ENCODE assay signal across 13 cellular contexts in the genomic region with DNA sequence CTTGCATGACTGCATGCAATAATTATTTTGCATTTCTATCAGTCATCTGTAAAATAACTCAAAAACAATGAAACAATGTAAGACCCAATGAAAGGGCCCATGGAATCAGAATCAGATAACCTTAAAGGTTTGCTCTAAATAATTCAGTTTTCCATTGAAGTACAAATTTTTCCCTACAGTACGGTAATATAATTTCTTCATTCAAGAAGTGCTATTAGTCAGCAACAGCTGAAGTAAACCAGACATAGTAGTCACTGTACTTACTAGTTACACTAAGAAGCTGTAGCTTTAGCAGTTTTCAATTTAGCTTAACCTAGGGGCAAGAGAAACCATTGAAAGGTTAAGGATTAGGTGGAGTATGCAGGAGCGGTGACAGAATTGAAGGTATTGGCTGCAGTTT. TPM values are rescaled to one million over a fixed set of nuclear protein-coding genes. Genes with fewer than 3 reads are reported as not detected.
DNase-seq lines count a peak whose midpoint lies in the region; ATAC-seq, FAIRE-seq and TF ChIP-seq lines count a peak whose summit lies in the region.
"Had no signal": no experiment of that assay in that cellular context is flagged by ENCODE, and none has a peak within 500 bp of the region (broad histone marks: within the 10 kb centered on the region; RNA-seq: fewer than 3 reads in every experiment).

No MANE protein-coding gene starts in this region.

- H3K27me3 ChIP-seq in astrocyte (ENCODE audit: insufficient read depth, low read length) (no peaks in the 10 kb centered on the region), endodermal cell (ENCODE audit: control insufficient read depth, insufficient read depth, low read length, poor library complexity, severe bottlenecking) (peaks cover 27% of the 10 kb centered on the region)

- H3K27me3 Mint-ChIP-seq in HFFc6 (ENCODE audit: insufficient read depth) (peaks cover 2% of the 10 kb centered on the region), astrocyte (ENCODE audit: low read depth, unreplicated experiment) (no peaks in the 10 kb centered on the region), endodermal cell (ENCODE audit: insufficient read depth) (peaks cover 12% of the 10 kb centered on the region)

- no peak overlapping the region for H2AFZ ChIP-seq in astrocyte (ENCODE audit: low read depth, low read length)

- DNase-seq in HFFc6 (peak; percentile 32), astrocyte (ENCODE audit: low read depth) (peak; percentile 36), left kidney (ENCODE audit: low read depth, low spot score) (peak; percentile 10), endodermal cell (no peak), NAMALWA (ENCODE audit: low spot score) (no peak)
- DNase-seq: C1 segment of cervical spinal cord, H9, NCI-H1092, NCI-H1694, PC-3 had no signal

- H3K9me3 Mint-ChIP-seq in HFFc6 (peaks cover 11% of the 10 kb centered on the region), astrocyte (ENCODE audit: unreplicated experiment) (no peaks in the 10 kb centered on the region), endodermal cell (no peaks in the 10 kb centered on the region)
- H3K9me3 Mint-ChIP-seq: H9 had no signal

- H3K9ac ChIP-seq in astrocyte (ENCODE audit: low read length) (no peak overlapping the region), endodermal cell (ENCODE audit: extremely low read depth, low read length, poor library complexity, severe bottlenecking) (no peak overlapping the region)

- H3K4me3 ChIP-seq in astrocyte (ENCODE audit: insufficient read depth, low read depth, low read length) (no peak overlapping the region), endodermal cell (ENCODE audit: low read length) (no peak overlapping the region)

- H3K36me3 Mint-ChIP-seq in HFFc6 (ENCODE audit: low read depth) (peaks cover 11% of the 10 kb centered on the region), astrocyte (ENCODE audit: low read depth, unreplicated experiment) (peaks cover 13% of the 10 kb centered on the region), endodermal cell (ENCODE audit: low read depth) (no peaks in the 10 kb centered on the region)

- no peaks in the 10 kb centered on the region for H3K9me3 ChIP-seq in astrocyte (ENCODE audit: insufficient read depth, low read depth, low read length)
- H3K9me3 ChIP-seq in endodermal cell (ENCODE audit: control insufficient read depth, low read length), result no peaks in the 10 kb centered on the region

- H3K4me3 Mint-ChIP-seq in HFFc6 (no peak overlapping the region), astrocyte (ENCODE audit: unreplicated experiment) (no peak overlapping the region), endodermal cell (no peak overlapping the region)
- H3K4me3 Mint-ChIP-seq: H9 had no signal

- no peak for ATAC-seq in GM18909 (IDR thresholded peaks at IDR 0.05; ENCODE audit: poor library complexity, unreplicated experiment)
- no peak for ATAC-seq in HG02885 (IDR thresholded peaks at IDR 0.05; ENCODE audit: poor library complexity, unreplicated experiment)
- ATAC-seq: PC-3 had no signal

- H4K20me1 ChIP-seq in astrocyte (ENCODE audit: insufficient read depth, low read length), result peaks cover 44% of the 10 kb centered on the region

- FAIRE-seq in astrocyte (lab: Jason Lieb, UNC), result no peak

- 86 to 87% methylated on average over 2 of the region's 2 CpGs for WGBS in endodermal cell (ENCODE audit: insufficient coverage in 1 of 2, insufficient read length in 1 of 2), 2 experiments

- H3K4me1 ChIP-seq in astrocyte (ENCODE audit: insufficient read depth, low read length) (peaks cover 44% of the 10 kb centered on the region), endodermal cell (ENCODE audit: control insufficient read depth, insufficient read depth, low read length) (peaks cover 7% of the 10 kb centered on the region)

- no peak overlapping the region for H3K27ac ChIP-seq in astrocyte (ENCODE audit: low read depth, low read length)
- H3K27ac ChIP-seq in endodermal cell (ENCODE audit: low read depth, low read length), result no peak overlapping the region

- H3K4me1 Mint-ChIP-seq in HFFc6 (ENCODE audit: low read depth) (peaks cover 43% of the 10 kb centered on the region), astrocyte (ENCODE audit: low read depth, unreplicated experiment) (peaks cover 28% of the 10 kb centered on the region), endodermal cell (peaks cover 19% of the 10 kb centered on the region)

- no peak overlapping the region for H3K4me2 ChIP-seq in astrocyte (ENCODE audit: low read length)

- H3K79me2 ChIP-seq in astrocyte (ENCODE audit: insufficient read depth, low read length), result peaks cover 74% of the 10 kb centered on the region

- H3K27ac Mint-ChIP-seq in HFFc6 (no peak overlapping the region), astrocyte (ENCODE audit: unreplicated experiment) (no peak overlapping the region), endodermal cell (no peak overlapping the region)
- H3K27ac Mint-ChIP-seq: H9 had no signal

- TF ChIP-seq CTCF in HFFc6 (IDR thresholded peaks at IDR 0.05) (no peak), astrocyte (IDR thresholded peaks at IDR 0.05; ENCODE audit: insufficient read depth, low read depth, low read length) (no peak), endodermal cell (conservative IDR thresholded peaks at IDR 0.05) (no peak)

- H3K36me3 ChIP-seq in astrocyte (ENCODE audit: insufficient read depth, low read length) (peaks cover 5% of the 10 kb centered on the region), endodermal cell (ENCODE audit: control insufficient read depth, insufficient read depth, low read length) (no peaks in the 10 kb centered on the region)

RNA-seq across cellular contexts. Expression of a gene that starts 43.5 kb away (rescaled TPM):
- total RNA-seq in HFFc6 (2021; fragmentation: NEBNext Ultra II Directional; extraction: Animal tissue kit (Norgen Biotek cat#: 25700)), result 100 to 1,000 TPM; 156 to 180 (median 173) TPM
- total RNA-seq in astrocyte (459 and 476 TPM in 2 replicates), endodermal cell (100 to 1,000 TPM in 1 of 2 donors, 10 to 100 TPM in 1; 45.0 to 141 TPM)
- 116 TPM for polyA plus RNA-seq in endodermal cell (2013, experiment 1 of 2)
- polyA plus RNA-seq in endodermal cell (2013, experiment 2 of 2), result 106 TPM
- total RNA-seq: HT-29, PC-3 had no signal

Comparison
In these comparisons a context has a peak if more than half of its experiments do, and no peak if none do; other contexts are left out.
1. DNase-seq: peak in HFFc6 (single experiment), astrocyte (single experiment) and left kidney (single experiment); none in endodermal cell (single experiment) and NAMALWA (single experiment).